ENCODE assay signal across 9 cellular contexts in genomic region chr1:203084588-203085527, GRCh38. TPM values are rescaled to one million over a fixed set of nuclear protein-coding genes. Genes with fewer than 3 reads are reported as not detected.
DNase-seq lines count a peak whose midpoint lies in the region; ATAC-seq, FAIRE-seq and TF ChIP-seq lines count a peak whose summit lies in the region.
"Had no signal": no experiment of that assay in that cellular context is flagged by ENCODE, and none has a peak within 500 bp of the region (broad histone marks: within the 10 kb centered on the region; RNA-seq: fewer than 3 reads in every experiment).

No MANE protein-coding gene starts in this region.

- peak; percentile 26; the same call in 2 of the 3 replicates for TF ChIP-seq CTCF in A549 (IDR thresholded peaks at IDR 0.05)
- TF ChIP-seq CTCF in GM12872 (IDR thresholded peaks at IDR 0.05; ENCODE audit: insufficient read depth, low read depth, low read length) = peak; percentile 92
- no peak for TF ChIP-seq CTCF in CD4-positive, alpha-beta T cell (IDR thresholded peaks at IDR 0.05)

- TF ChIP-seq EP300 in A549 (IDR thresholded peaks at IDR 0.05) = no peak

- CTCF ChIA-PET in A549 (lab: Yijun Ruan, JAX) = interaction anchor here (0.6 to 3.8 kb wide), 14 partner anchors 14 to 184 kb away, joined by 3 to 28 read pairs (median 4); partner anchors contain the start of gene ADORA1
- CTCF ChIA-PET in CD4-positive, alpha-beta T cell (lab: Charles Lee) = interaction anchor here (0.7 kb wide), 1 partner anchor 44 kb away, joined by 3 read pairs; no protein-coding TSS in a partner anchor

- H3K4me3 ChIP-seq in A549 = no peak overlapping the region

- H3K27me3 Mint-ChIP-seq in CD4-positive, alpha-beta T cell = peaks cover 18% of the 10 kb centered on the region

- FAIRE-seq in A549 (lab: Jason Lieb, UNC) = no peak

- no peaks in the 10 kb centered on the region for H3K27me3 ChIP-seq in CD4-positive, alpha-beta T cell (ENCODE audit: control insufficient read depth, insufficient read depth, low read length)

- no peak overlapping the region for H3K27ac ChIP-seq in A549
- no peak overlapping the region for H3K27ac ChIP-seq in CD4-positive, alpha-beta T cell (ENCODE audit: low read depth, low read length)

- no peak for TF ChIP-seq POLR2A in A549 (IDR thresholded peaks at IDR 0.05; ENCODE audit: low read length)

- POLR2A ChIA-PET in A549 (lab: Yijun Ruan, JAX) = no interaction called here
- POLR2A ChIA-PET in CD4-positive, alpha-beta T cell (lab: Charles Lee) = no interaction called here

- H3K9me3 ChIP-seq in A549 = no peaks in the 10 kb centered on the region
- no peaks in the 10 kb centered on the region for H3K9me3 ChIP-seq in CD4-positive, alpha-beta T cell (ENCODE audit: control insufficient read depth, low read length)

- H3K4me3 Mint-ChIP-seq in CD4-positive, alpha-beta T cell = no peak overlapping the region
- H3K4me3 Mint-ChIP-seq: activated naive CD8-positive, alpha-beta T cell had no signal

- H3K36me3 Mint-ChIP-seq in CD4-positive, alpha-beta T cell (ENCODE audit: low read depth) = no peaks in the 10 kb centered on the region
- H3K36me3 Mint-ChIP-seq: activated naive CD8-positive, alpha-beta T cell had no signal

- H3K9me3 Mint-ChIP-seq in CD4-positive, alpha-beta T cell = no peaks in the 10 kb centered on the region

- peak in 1 of 2 experiments; percentile 39 for DNase-seq in A549 (ENCODE audit: low read depth in 1 of 2, low spot score in 1 of 2)
- peak; percentile 49 for DNase-seq in UCSD-AML1 (lab: John Stamatoyannopoulos, UW; ENCODE audit: unreplicated experiment)
- DNase-seq in iPS-NIHi11 (ENCODE audit: low spot score) = peak; percentile 89
- no peak for DNase-seq in COLO829 (ENCODE audit: low spot score)
- no peak for DNase-seq in NCI-H1930 (lab: John Stamatoyannopoulos, UW)
- DNase-seq in CD4-positive, alpha-beta T cell = no peak
- DNase-seq in posterior cingulate gyrus = no peak

- H3K4me1 ChIP-seq in A549 = 0 out of 3 replicates have a peak, but pooled peaks cover 7% of the 10 kb centered on the region

- intact Hi-C loops in CD4-positive, alpha-beta T cell (cut with DNase I, micrococcal nuclease) = no loop called here
- intact Hi-C loops in posterior cingulate gyrus (cut with DNase I) = no loop called here

- H3K27ac Mint-ChIP-seq in CD4-positive, alpha-beta T cell = no peak overlapping the region
- H3K27ac Mint-ChIP-seq: activated naive CD8-positive, alpha-beta T cell had no signal

- TF ChIP-seq RAD21 in A549 (conservative IDR thresholded peaks at IDR 0.05 in 1 of 2, IDR thresholded peaks at IDR 0.05 in 1 of 2) = peak in 1 of 2 experiments; percentile 23; a peak in 2 of 5 replicates

- H3K4me2 ChIP-seq in A549 = no peak overlapping the region

- WGBS in A549 (ENCODE audit: missing lambda C conversion rate) = 90% methylated on average over 5 of the region's 14 CpGs

- peak in 1 of 2 experiments; percentile 66; a peak in 3 of 6 replicates for ATAC-seq in A549
- ATAC-seq in CD4-positive, alpha-beta T cell (ENCODE audit: poor library complexity) = no peak

- H3K4me1 Mint-ChIP-seq in CD4-positive, alpha-beta T cell (ENCODE audit: low read depth) = no peaks in the 10 kb centered on the region

TF ChIP-seq in A549, 52 proteins besides CTCF, POLR2A, EP300 and RAD21:
- TF ChIP-seq BCL3 (IDR thresholded peaks at IDR 0.05) (no peak), CHD4 (IDR thresholded peaks at IDR 0.05; ENCODE audit: borderline replicate concordance) (no peak), CHD2 (IDR thresholded peaks at IDR 0.05; ENCODE audit: low read length, partially characterized antibody) (no peak)

RNA-seq across cellular contexts. Expression of gene MYOG, which starts 1.0 kb away (rescaled TPM):
- polyA plus RNA-seq in A549 (2011; rRNA removed) = not detected in 2 replicates
- polyA plus RNA-seq in A549 (2012; cell fraction: cytosol; rRNA removed) = not detected in 2 replicates
- not detected in 2 replicates for polyA plus RNA-seq in A549 (2012; cell fraction: nucleus; rRNA removed)
- polyA plus RNA-seq in A549 (2017; fragmentation: RNase III; extraction: RNeasy Plus Mini Kit Qiagen cat#74134 plus additional on column Dnase treatment) = not detected in 3 replicates
- not detected in 2 replicates for polyA minus RNA-seq in A549 (2011; rRNA and poly(A)+ RNA removed)
- not detected for total RNA-seq in CD4-positive, alpha-beta T cell

RNA-seq across cellular contexts. Expression of gene ADORA1, which starts 42.7 kb away (rescaled TPM):
- polyA plus RNA-seq in A549 (2011; rRNA removed) (0.48 and 0.50 TPM in 2 replicates), A549 (2017; fragmentation: RNase III; extraction: RNeasy Plus Mini Kit Qiagen cat#74134 plus additional on column Dnase treatment) (0.94 to 2.4 TPM (median 1.8 TPM) in 3 replicates)
- 0.20 and 0.36 TPM in 2 replicates for polyA plus RNA-seq in A549 (2012; cell fraction: cytosol; rRNA removed)
- 0.53 and 0.72 TPM in 2 replicates for polyA plus RNA-seq in A549 (2012; cell fraction: nucleus; rRNA removed)
- 0.50 and 0.58 TPM in 2 replicates for polyA minus RNA-seq in A549 (2011; rRNA and poly(A)+ RNA removed)
- not detected for total RNA-seq in CD4-positive, alpha-beta T cell

RNA-seq across cellular contexts. Expression of gene PPFIA4, which starts 58.6 kb away (rescaled TPM):
- polyA plus RNA-seq in A549 (2011; rRNA removed) = 0.47 and 1.0 TPM in 2 replicates
- 0.45 and 0.60 TPM in 2 replicates for polyA plus RNA-seq in A549 (2012; cell fraction: cytosol; rRNA removed)
- polyA plus RNA-seq in A549 (2012; cell fraction: nucleus; rRNA removed) = 2.9 and 3.3 TPM in 2 replicates
- 0.33 to 0.63 TPM (median 0.44 TPM) in 3 replicates for polyA plus RNA-seq in A549 (2017; fragmentation: RNase III; extraction: RNeasy Plus Mini Kit Qiagen cat#74134 plus additional on column Dnase treatment)
- 0.73 and 1.6 TPM in 2 replicates for polyA minus RNA-seq in A549 (2011; rRNA and poly(A)+ RNA removed)
- under 1 TPM; 0.93 to 0.98 TPM for total RNA-seq in CD4-positive, alpha-beta T cell

Comparison
In these comparisons a context has a peak if more than half of its experiments do, and no peak if none do; other contexts are left out.
1. DNase-seq: peak in UCSD-AML1 (single experiment) and iPS-NIHi11 (single experiment); none in COLO829 (single experiment), NCI-H1930 (0 of 2), CD4-positive, alpha-beta T cell (0 of 10) and posterior cingulate gyrus (0 of 10).